Comparison of ENCODE assay signal across 20 cellular contexts in the genomic region with DNA sequence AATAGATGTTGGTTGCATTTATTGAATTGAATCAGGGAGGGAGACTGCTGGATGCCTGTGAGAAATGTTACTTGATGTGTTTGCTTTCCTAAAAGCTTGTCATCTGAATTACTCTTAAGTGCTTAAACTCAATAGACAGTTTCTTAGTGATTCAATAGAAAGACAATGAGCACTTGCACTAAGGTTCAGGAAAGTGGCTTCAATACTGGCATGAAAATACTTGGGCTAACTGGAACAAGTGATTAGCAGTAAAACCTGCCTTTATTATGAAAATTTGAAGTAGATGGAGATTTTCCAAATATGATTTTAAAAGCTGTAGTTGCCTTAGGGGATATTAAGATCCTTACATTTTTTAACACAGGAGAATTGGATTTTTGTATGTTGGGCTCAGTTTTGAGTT.
"Had no signal": no experiment of that assay in that cellular context is flagged by ENCODE, and none has a peak within 500 bp of the region (broad histone marks: within the 10 kb centered on the region; RNA-seq: fewer than 3 reads in every experiment).

No MANE protein-coding gene starts in this region.

- DNase-seq: activated CD4-positive, alpha-beta T cell treated with anti-CD3 and anti-CD28 coated beads for 36 hours; activated CD4-positive, CD25-positive, alpha-beta regulatory T cell; activated effector memory CD4-positive, alpha-beta T cell treated with Interleukin-2 at 50 U/mL for 16 hours; activated naive CD4-positive, alpha-beta T cell treated with Interleukin-2 at 50 U/mL for 16 hours; activated T-cell treated with anti-CD3 and anti-CD28 coated beads for 4 hours; activated T-cell treated with anti-CD3 and anti-CD28 coated beads, Interleukin-2, amount 50 U/mL, for 72 hours; anterior cingulate cortex; effector CD4-positive, alpha-beta T cell; foreskin keratinocyte; heart left ventricle; midbrain; naive thymus-derived CD4-positive, alpha-beta T cell; nucleus accumbens; pancreas; retina; stimulated activated CD4-positive, alpha-beta T cell treated with anti-CD3 and anti-CD28 coated beads, Interleukin-12 subunit alpha, Interleukin-12 subunit beta, amount 100 ng/mL, for 4 hours; stimulated activated CD4-positive, alpha-beta T cell treated with anti-CD3 and anti-CD28 coated beads, Interleukin-4, amount 100 ng/mL, for 1 hour; trophoblast cell; uterus had no signal

- FAIRE-seq: bronchial epithelial cell, pancreas had no signal
